In the genomic region with DNA sequence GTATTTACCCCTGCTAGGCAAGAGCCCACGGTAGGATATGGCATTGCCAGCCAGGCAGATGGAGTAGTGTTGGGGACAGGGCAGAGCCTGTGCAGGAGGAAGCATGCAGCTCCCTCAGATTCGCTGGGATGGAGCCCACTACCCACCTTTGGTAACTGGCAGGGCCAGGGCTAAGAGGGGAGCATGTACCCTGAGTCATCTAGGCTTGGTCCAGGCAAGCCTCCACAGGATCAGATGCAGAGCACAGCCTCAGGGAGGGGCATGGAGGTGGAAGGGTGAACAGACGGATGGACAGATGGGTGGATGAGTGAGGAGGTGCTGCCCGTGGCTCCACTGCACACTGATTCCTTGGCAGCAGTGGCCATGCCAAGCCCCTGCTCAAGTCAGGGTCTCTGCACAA, we compare ENCODE assay signal across 1 cellular context.
TF ChIP-seq lines count a peak whose summit lies in the region.

No MANE protein-coding gene starts in this region.

TF ChIP-seq in K562, 482 proteins besides CTCF, POLR2A, EP300 and RAD21 (continued from another document):
- TF ChIP-seq, protein P1, sequence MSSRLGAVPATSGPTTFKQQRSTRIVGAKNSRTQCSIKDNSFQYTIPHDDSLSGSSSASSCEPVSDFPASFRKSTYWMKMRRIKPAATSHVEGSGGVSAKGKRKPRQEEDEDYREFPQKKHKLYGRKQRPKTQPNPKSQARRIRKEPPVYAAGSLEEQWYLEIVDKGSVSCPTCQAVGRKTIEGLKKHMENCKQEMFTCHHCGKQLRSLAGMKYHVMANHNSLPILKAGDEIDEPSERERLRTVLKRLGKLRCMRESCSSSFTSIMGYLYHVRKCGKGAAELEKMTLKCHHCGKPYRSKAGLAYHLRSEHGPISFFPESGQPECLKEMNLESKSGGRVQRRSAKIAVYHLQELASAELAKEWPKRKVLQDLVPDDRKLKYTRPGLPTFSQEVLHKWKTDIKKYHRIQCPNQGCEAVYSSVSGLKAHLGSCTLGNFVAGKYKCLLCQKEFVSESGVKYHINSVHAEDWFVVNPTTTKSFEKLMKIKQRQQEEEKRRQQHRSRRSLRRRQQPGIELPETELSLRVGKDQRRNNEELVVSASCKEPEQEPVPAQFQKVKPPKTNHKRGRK (tag; IDR thresholded peaks at IDR 0.05) = no peak
- no peak for TF ChIP-seq EWSR1 (IDR thresholded peaks at IDR 0.05; ENCODE audit: borderline replicate concordance, low read depth, partially characterized antibody)
- no peak for TF ChIP-seq SAP30 (IDR thresholded peaks at IDR 0.05; ENCODE audit: borderline replicate concordance, insufficient read depth, low read depth, low read length, poor library complexity, severe bottlenecking)
- TF ChIP-seq SRSF3 (IDR thresholded peaks at IDR 0.05; ENCODE audit: insufficient read depth, low read length) = no peak
- no peak for TF ChIP-seq ELF1 (tag; IDR thresholded peaks at IDR 0.05)
- no peak for TF ChIP-seq XRCC3 (IDR thresholded peaks at IDR 0.05)
- TF ChIP-seq PHF20 (IDR thresholded peaks at IDR 0.05; ENCODE audit: partially characterized antibody) = no peak
- no peak for TF ChIP-seq ZNF134 (CRISPR knock-in tag; conservative IDR thresholded peaks at IDR 0.05)
- TF ChIP-seq FOXA3 (CRISPR knock-in tag; conservative IDR thresholded peaks at IDR 0.05 in 1 of 2, IDR thresholded peaks at IDR 0.05 in 1 of 2) = no peak
- TF ChIP-seq, protein P2, sequence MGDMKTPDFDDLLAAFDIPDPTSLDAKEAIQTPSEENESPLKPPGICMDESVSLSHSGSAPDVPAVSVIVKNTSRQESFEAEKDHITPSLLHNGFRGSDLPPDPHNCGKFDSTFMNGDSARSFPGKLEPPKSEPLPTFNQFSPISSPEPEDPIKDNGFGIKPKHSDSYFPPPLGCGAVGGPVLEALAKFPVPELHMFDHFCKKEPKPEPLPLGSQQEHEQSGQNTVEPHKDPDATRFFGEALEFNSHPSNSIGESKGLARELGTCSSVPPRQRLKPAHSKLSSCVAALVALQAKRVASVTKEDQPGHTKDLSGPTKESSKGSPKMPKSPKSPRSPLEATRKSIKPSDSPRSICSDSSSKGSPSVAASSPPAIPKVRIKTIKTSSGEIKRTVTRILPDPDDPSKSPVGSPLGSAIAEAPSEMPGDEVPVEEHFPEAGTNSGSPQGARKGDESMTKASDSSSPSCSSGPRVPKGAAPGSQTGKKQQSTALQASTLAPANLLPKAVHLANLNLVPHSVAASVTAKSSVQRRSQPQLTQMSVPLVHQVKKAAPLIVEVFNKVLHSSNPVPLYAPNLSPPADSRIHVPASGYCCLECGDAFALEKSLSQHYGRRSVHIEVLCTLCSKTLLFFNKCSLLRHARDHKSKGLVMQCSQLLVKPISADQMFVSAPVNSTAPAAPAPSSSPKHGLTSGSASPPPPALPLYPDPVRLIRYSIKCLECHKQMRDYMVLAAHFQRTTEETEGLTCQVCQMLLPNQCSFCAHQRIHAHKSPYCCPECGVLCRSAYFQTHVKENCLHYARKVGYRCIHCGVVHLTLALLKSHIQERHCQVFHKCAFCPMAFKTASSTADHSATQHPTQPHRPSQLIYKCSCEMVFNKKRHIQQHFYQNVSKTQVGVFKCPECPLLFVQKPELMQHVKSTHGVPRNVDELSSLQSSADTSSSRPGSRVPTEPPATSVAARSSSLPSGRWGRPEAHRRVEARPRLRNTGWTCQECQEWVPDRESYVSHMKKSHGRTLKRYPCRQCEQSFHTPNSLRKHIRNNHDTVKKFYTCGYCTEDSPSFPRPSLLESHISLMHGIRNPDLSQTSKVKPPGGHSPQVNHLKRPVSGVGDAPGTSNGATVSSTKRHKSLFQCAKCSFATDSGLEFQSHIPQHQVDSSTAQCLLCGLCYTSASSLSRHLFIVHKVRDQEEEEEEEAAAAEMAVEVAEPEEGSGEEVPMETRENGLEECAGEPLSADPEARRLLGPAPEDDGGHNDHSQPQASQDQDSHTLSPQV (IDR thresholded peaks at IDR 0.05) = no peak
